In genomic region chr14:49294736-49295135, GRCh38 we compare ENCODE assay signal across 25 cellular contexts.
A peak's percentile ranks its signal among the peaks of the same experiment; 100 is the strongest.
DNase-seq lines count a peak whose midpoint lies in the region; ATAC-seq, FAIRE-seq and TF ChIP-seq lines count a peak whose summit lies in the region.
"Had no signal": no experiment of that assay in that cellular context is flagged by ENCODE, and none has a peak within 500 bp of the region (broad histone marks: within the 10 kb centered on the region; RNA-seq: fewer than 3 reads in every experiment).

No MANE protein-coding gene starts in this region.

- no peak overlapping the region for H3K4ac ChIP-seq in mesendoderm (ENCODE audit: low read depth, low read length)

- DNase-seq in DMS53 (lab: John Stamatoyannopoulos, UW) (peak; percentile 21), DMS53 treated with DMSO at 0.1 percent for 48 hours (lab: John Stamatoyannopoulos, UW; ENCODE audit: unreplicated experiment) (no peak), GM23338 (ENCODE audit: low spot score) (peak; percentile 51), WTC11 (ENCODE audit: low spot score) (no peak), mesendoderm (peak; percentile 56), pancreas (no peak), BE2C (no peak), NCI-H2029 (lab: John Stamatoyannopoulos, UW) (no peak)
- DNase-seq: 8988T; AML-193; Calu3; CD8-positive, alpha-beta memory T cell; DMS79; HCEC 1CT; Kasumi-1; NCI-H1417; NCI-H187; NCI-H226; NCI-H510A treated with DMSO at 0.1 percent for 48 hours; NCI-H774; PC-3; Right ventricle myocardium superior had no signal

- peaks cover 4% of the 10 kb centered on the region; the same call in 1 of the 2 replicates for H3K4me1 ChIP-seq in GM23338 (ENCODE audit: insufficient read depth)
- no peaks in the 10 kb centered on the region for H3K4me1 ChIP-seq in mesendoderm (ENCODE audit: control insufficient read depth, low read depth, low read length)
- H3K4me1 ChIP-seq in pancreas: no peaks in the 10 kb centered on the region
- H3K4me1 ChIP-seq in BE2C: no peaks in the 10 kb centered on the region

- no peak overlapping the region for H2BK120ac ChIP-seq in mesendoderm (ENCODE audit: low read depth, low read length)

- no peak overlapping the region for H3K18ac ChIP-seq in mesendoderm (ENCODE audit: low read length)

- no peak for FAIRE-seq in pancreas (lab: Jason Lieb, UNC)
- FAIRE-seq: GM12878 had no signal

- H4K5ac ChIP-seq in mesendoderm (ENCODE audit: low read length): no peak overlapping the region

- H3K27ac Mint-ChIP-seq in GM23338 (no peak overlapping the region), WTC11 (no peak overlapping the region)
- H3K27ac Mint-ChIP-seq: CD8-positive, alpha-beta memory T cell; T-helper 1 cell treated with Interleukin-12 subunit alpha and Interleukin-12 subunit beta and Interleukin-4 antibody, amounts not matched to agents 30 μg/mL and 1 μg/mL, for 36 hours had no signal

- POLR2A ChIA-PET in WTC11 (lab: Charles Lee): no interaction called here

- intact Hi-C loops in pancreas (cut with DNase I): no loop called here

- H3K4me1 Mint-ChIP-seq in GM23338 (peaks cover 9% of the 10 kb centered on the region), WTC11 (peaks cover 9% of the 10 kb centered on the region)
- H3K4me1 Mint-ChIP-seq: CD8-positive, alpha-beta memory T cell had no signal

- no peaks in the 10 kb centered on the region for H3K27me3 Mint-ChIP-seq in GM23338 (ENCODE audit: insufficient read depth, low read depth, poor library complexity)
- no peaks in the 10 kb centered on the region for H3K27me3 Mint-ChIP-seq in WTC11 (ENCODE audit: low read depth)

- H2AFZ ChIP-seq in GM23338: no peak overlapping the region

- no peaks in the 10 kb centered on the region for H3K27me3 ChIP-seq in GM23338 (ENCODE audit: insufficient read depth)
- H3K27me3 ChIP-seq in mesendoderm (ENCODE audit: insufficient read depth, low read length, poor library complexity): no peaks in the 10 kb centered on the region
- no peaks in the 10 kb centered on the region for H3K27me3 ChIP-seq in pancreas
- H3K27me3 ChIP-seq in BE2C: no peaks in the 10 kb centered on the region

- H3K79me2 ChIP-seq in GM23338 (replicated peaks; ENCODE audit: insufficient read depth) (no peaks in the 10 kb centered on the region), mesendoderm (ENCODE audit: control insufficient read depth, insufficient read depth, low read length) (no peaks in the 10 kb centered on the region)

- H3K4me3 Mint-ChIP-seq in GM23338 (no peak overlapping the region), WTC11 (no peak overlapping the region)
- H3K4me3 Mint-ChIP-seq: CD8-positive, alpha-beta memory T cell; T-helper 1 cell treated with Interleukin-12 subunit alpha and Interleukin-12 subunit beta and Interleukin-4 antibody, amounts not matched to agents 30 μg/mL and 1 μg/mL, for 36 hours had no signal

- no peaks in the 10 kb centered on the region for H4K20me1 ChIP-seq in GM23338 (replicated peaks; ENCODE audit: insufficient read depth)

- WGBS in mesendoderm (ENCODE audit: extremely low coverage, insufficient coverage, low lambda C conversion rate): no CpG with 5 or more reads among the region's 3 CpGs
- WGBS in pancreas, 2 donors: 30 to 60% methylated on average over 3 of the region's 3 CpGs

- no peak overlapping the region for H3K9ac ChIP-seq in mesendoderm (ENCODE audit: low read length)

- H3K36me3 ChIP-seq in GM23338 (ENCODE audit: insufficient read depth): no peaks in the 10 kb centered on the region
- H3K36me3 ChIP-seq in mesendoderm (ENCODE audit: control insufficient read depth, insufficient read depth, low read length): no peaks in the 10 kb centered on the region
- no peaks in the 10 kb centered on the region for H3K36me3 ChIP-seq in pancreas
- no peaks in the 10 kb centered on the region for H3K36me3 ChIP-seq in BE2C

- H2BK5ac ChIP-seq in mesendoderm (ENCODE audit: low read length): no peak overlapping the region

- H3K9me3 ChIP-seq in pancreas (no peaks in the 10 kb centered on the region), BE2C (no peaks in the 10 kb centered on the region)

- no peaks in the 10 kb centered on the region for H3F3A ChIP-seq in GM23338 (replicated peaks; ENCODE audit: low read depth)

- H3K4me3 ChIP-seq in GM23338 (no peak overlapping the region), mesendoderm (ENCODE audit: low read length) (no peak overlapping the region), pancreas (no peak overlapping the region), BE2C (ENCODE audit: low read depth, low read length) (no peak overlapping the region)
- H3K4me3 ChIP-seq: GM12878 had no signal

- no peak overlapping the region for H3K27ac ChIP-seq in GM23338 (ENCODE audit: low read depth)
- no peak overlapping the region for H3K27ac ChIP-seq in mesendoderm (ENCODE audit: low read depth, low read length)
- H3K27ac ChIP-seq in pancreas: no peak overlapping the region
- H3K27ac ChIP-seq: C4-2B had no signal

- no peaks in the 10 kb centered on the region for H3K79me1 ChIP-seq in mesendoderm (ENCODE audit: low read length)

- peak; percentile 22 to 31; a peak in 2 of 4 replicates for TF ChIP-seq CTCF in GM23338 (conservative IDR thresholded peaks at IDR 0.05; ENCODE audit: low read depth in 2 of 2)
- TF ChIP-seq CTCF in WTC11 (IDR thresholded peaks at IDR 0.05): no peak
- no peak for TF ChIP-seq CTCF in pancreas (IDR thresholded peaks at IDR 0.05)
- TF ChIP-seq CTCF in BE2C (IDR thresholded peaks at IDR 0.05; ENCODE audit: low read depth, low read length): no peak

- H3K9me3 Mint-ChIP-seq in GM23338: no peaks in the 10 kb centered on the region
- H3K9me3 Mint-ChIP-seq in WTC11: peaks cover 26% of the 10 kb centered on the region
- H3K9me3 Mint-ChIP-seq: T-helper 1 cell treated with Interleukin-12 subunit alpha and Interleukin-12 subunit beta and Interleukin-4 antibody, amounts not matched to agents 30 μg/mL and 1 μg/mL, for 36 hours had no signal

- CTCF ChIA-PET in WTC11 (lab: Charles Lee): interaction anchor here (0.6 to 1.6 kb wide), 3 partner anchors 9 to 104 kb away, joined by 3 to 7 read pairs (median 6); no protein-coding TSS in a partner anchor

- H3K4me2 ChIP-seq in GM23338: no peak overlapping the region
- H3K4me2 ChIP-seq in mesendoderm (ENCODE audit: low read length): no peak overlapping the region

- H2BK15ac ChIP-seq in mesendoderm (replicated peaks; ENCODE audit: low read depth): no peak overlapping the region

- H3K36me3 Mint-ChIP-seq in GM23338 (ENCODE audit: low read depth) (no peaks in the 10 kb centered on the region), WTC11 (no peaks in the 10 kb centered on the region)

- peaks cover 7% of the 10 kb centered on the region; the same call in 1 of the 2 replicates for H3K9me2 ChIP-seq in GM23338 (ENCODE audit: insufficient read depth)

- ATAC-seq in GM23338 (peak; percentile 93), WTC11 (peak; percentile 92), pancreas (no peak)
- ATAC-seq: GM12878, PC-3 had no signal

- H2AK5ac ChIP-seq in mesendoderm (ENCODE audit: low read length): no peak overlapping the region

- no peak overlapping the region for H3K23ac ChIP-seq in mesendoderm (ENCODE audit: low read length)

- H3K56ac ChIP-seq in mesendoderm (ENCODE audit: low read length): no peak overlapping the region

- H4K8ac ChIP-seq in mesendoderm (ENCODE audit: low read depth, low read length): no peak overlapping the region

TF ChIP-seq in GM23338, 12 proteins besides CTCF, POLR2A, EP300 and RAD21 (continues in another document):
- TF ChIP-seq ETS1 (IDR thresholded peaks at IDR 0.05): no peak
- TF ChIP-seq POLR2AphosphoS5 (IDR thresholded peaks at IDR 0.05; ENCODE audit: low read depth): no peak
- no peak for TF ChIP-seq STAT1 (IDR thresholded peaks at IDR 0.05; ENCODE audit: unreplicated experiment)

TF ChIP-seq in WTC11, 78 proteins besides CTCF, POLR2A, EP300 and RAD21 (continues in another document):
- TF ChIP-seq, protein P1, sequence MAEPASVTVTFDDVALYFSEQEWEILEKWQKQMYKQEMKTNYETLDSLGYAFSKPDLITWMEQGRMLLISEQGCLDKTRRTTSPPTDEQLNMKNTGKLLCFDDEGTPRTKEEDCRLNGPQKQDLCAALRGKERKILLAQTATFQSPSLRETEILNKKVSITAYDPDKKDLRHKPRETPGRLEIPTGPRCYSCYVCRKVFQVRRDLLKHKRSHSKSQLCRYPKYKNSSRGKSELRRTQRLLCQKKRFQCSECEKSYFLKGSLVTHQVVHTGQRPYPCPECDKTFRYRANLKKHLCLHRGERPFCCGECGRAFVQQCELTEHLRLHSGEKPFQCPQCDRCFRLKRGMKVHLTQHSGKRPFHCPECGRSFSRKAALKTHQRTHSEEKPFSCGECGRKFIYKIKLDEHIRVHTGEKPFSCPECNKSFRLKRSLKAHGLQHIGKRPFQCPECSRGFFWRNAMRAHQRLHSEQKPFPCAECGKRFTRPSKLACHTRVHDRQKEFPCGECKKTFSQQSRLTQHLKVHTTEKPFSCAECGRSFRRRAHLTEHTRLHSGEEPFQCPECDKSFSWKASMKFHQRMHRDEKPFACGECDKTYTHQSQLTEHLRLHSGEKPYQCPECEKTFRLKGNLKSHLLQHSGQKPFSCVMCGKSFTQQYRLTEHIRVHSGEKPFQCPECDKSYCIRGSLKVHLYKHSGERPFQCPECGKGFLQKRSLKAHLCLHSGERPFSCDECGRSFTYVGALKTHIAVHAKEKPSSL (CRISPR knock-in tag; conservative IDR thresholded peaks at IDR 0.05): no peak
- TF ChIP-seq, protein P2, sequence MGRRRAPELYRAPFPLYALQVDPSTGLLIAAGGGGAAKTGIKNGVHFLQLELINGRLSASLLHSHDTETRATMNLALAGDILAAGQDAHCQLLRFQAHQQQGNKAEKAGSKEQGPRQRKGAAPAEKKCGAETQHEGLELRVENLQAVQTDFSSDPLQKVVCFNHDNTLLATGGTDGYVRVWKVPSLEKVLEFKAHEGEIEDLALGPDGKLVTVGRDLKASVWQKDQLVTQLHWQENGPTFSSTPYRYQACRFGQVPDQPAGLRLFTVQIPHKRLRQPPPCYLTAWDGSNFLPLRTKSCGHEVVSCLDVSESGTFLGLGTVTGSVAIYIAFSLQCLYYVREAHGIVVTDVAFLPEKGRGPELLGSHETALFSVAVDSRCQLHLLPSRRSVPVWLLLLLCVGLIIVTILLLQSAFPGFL (CRISPR knock-in tag; IDR thresholded peaks at IDR 0.05; ENCODE audit: borderline replicate concordance): no peak
- TF ChIP-seq RORB (CRISPR knock-in tag; IDR thresholded peaks at IDR 0.05): no peak

Comparison
In these comparisons a context has a peak if more than half of its experiments do, and no peak if none do; other contexts are left out.
1. DNase-seq: peak in DMS53 (single experiment), GM23338 (single experiment) and mesendoderm (single experiment); none in DMS53 treated with DMSO at 0.1 percent for 48 hours (single experiment), WTC11 (single experiment), pancreas (0 of 6), BE2C (single experiment) and NCI-H2029 (single experiment).
2. ATAC-seq: peak in GM23338 (single experiment) and WTC11 (single experiment); none in pancreas (0 of 4).
3. CTCF ChIP-seq: peak in GM23338 (2 of 2); none in WTC11 (single experiment), pancreas (0 of 4) and BE2C (single experiment).